Comparison of ENCODE assay signal across 8 cellular contexts in the genomic region with DNA sequence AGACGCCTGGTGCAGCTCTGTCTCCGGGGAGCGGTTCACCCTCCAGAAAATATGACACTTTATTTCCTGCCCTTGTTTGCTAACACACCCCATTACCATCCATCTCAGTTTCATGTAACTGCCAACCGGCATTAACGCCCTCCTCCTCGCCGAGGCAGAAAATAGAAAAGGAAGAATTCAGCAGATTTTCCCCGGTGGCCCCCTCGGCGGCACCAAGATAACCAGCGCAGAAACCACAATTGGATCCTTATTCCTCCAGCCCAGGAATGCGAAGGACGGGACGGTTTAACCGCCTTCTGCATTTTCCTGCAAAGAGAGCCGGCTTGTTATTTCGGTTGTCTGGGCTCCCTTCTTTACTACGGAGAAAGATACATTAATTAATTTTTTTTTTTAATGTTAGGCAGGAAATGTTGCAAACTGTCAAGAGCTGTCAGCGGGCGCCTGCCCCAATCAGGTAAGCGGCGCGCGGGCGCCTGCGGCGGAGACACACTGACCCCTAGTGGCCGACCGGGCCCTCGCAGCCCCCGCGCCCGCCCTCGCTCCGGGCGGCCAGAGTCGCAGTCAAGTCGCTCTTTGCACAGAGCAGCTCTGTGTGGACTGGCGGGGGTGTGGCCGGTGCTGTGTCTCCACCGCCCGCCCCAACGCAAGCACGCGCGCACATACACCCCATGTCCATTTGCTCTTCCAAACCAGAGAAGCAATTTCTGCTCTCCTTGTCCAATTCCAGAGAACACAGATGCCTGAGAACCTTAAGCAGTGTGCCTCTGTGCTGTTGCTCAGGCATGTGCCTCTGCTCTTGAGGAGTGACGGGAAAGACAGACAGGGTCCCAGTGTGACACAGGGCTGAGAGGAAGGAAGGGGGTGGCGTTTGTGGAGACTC. TPM values are rescaled to one million over a fixed set of nuclear protein-coding genes. Genes with fewer than 3 reads are reported as not detected.
DNase-seq lines count a peak whose midpoint lies in the region; ATAC-seq and TF ChIP-seq lines count a peak whose summit lies in the region.

No MANE protein-coding gene starts in this region.

- peak overlapping the region; percentile 90 for H3K27ac Mint-ChIP-seq in activated T-cell treated with anti-CD3 and anti-CD28 coated beads, Interleukin-2, amount 50 U/mL, for 24 hours
- H3K27ac Mint-ChIP-seq in natural killer cell, result peak overlapping the region in 1 of 2 donors; percentile 72
- no peak overlapping the region for H3K27ac Mint-ChIP-seq in stimulated activated naive B cell treated with anti-CD40 and anti-IgM and Interleukin-4, amounts not matched to agents 10 μg/mL and 1 μg/mL and 100 μg/mL, for 72 hours

- peaks cover 4 to 18% (median 8%) of the 10 kb centered on the region in 3 donors for H3K4me1 ChIP-seq in esophagus squamous epithelium

- no peak for TF ChIP-seq POLR2A in esophagus squamous epithelium (IDR thresholded peaks at IDR 0.05)

- peaks cover 0 to 44% (median 0%) of the 10 kb centered on the region in 4 donors for H3K27me3 ChIP-seq in esophagus squamous epithelium

- H3K36me3 Mint-ChIP-seq in activated T-cell treated with anti-CD3 and anti-CD28 coated beads, Interleukin-2, amount 50 U/mL, for 24 hours (ENCODE audit: low read depth), result no peaks in the 10 kb centered on the region
- H3K36me3 Mint-ChIP-seq in natural killer cell, result no peaks in the 10 kb centered on the region
- no peaks in the 10 kb centered on the region for H3K36me3 Mint-ChIP-seq in stimulated activated naive B cell treated with anti-CD40 and anti-IgM and Interleukin-4, amounts not matched to agents 10 μg/mL and 1 μg/mL and 100 μg/mL, for 72 hours

- no peaks in the 10 kb centered on the region for H3K9me3 ChIP-seq in esophagus squamous epithelium

- H3K9me3 Mint-ChIP-seq in activated T-cell treated with anti-CD3 and anti-CD28 coated beads, Interleukin-2, amount 50 U/mL, for 24 hours, result no peaks in the 10 kb centered on the region
- no peaks in the 10 kb centered on the region for H3K9me3 Mint-ChIP-seq in natural killer cell
- no peaks in the 10 kb centered on the region for H3K9me3 Mint-ChIP-seq in stimulated activated naive B cell treated with anti-CD40 and anti-IgM and Interleukin-4, amounts not matched to agents 10 μg/mL and 1 μg/mL and 100 μg/mL, for 72 hours

- H3K27ac ChIP-seq in esophagus squamous epithelium, result no peak overlapping the region

- WGBS in esophagus squamous epithelium, 2 donors, result 1 to 2% methylated on average over 21 to 34 of the region's 48 CpGs

- ATAC-seq in GM21529 (IDR thresholded peaks at IDR 0.05; ENCODE audit: unreplicated experiment) (peak; percentile 96), natural killer cell (peak; percentile 98 to 100 (median 99))
- ATAC-seq in stimulated activated naive B cell treated with anti-CD40 and anti-IgM and Interleukin-4, amounts not matched to agents 10 μg/mL and 1 μg/mL and 100 μg/mL, for 72 hours (replicated peaks), result peak; percentile 96 to 97

- H3K27me3 Mint-ChIP-seq in activated T-cell treated with anti-CD3 and anti-CD28 coated beads, Interleukin-2, amount 50 U/mL, for 24 hours, result peaks cover 5% of the 10 kb centered on the region
- H3K27me3 Mint-ChIP-seq in natural killer cell (ENCODE audit: low read depth in 2 of 2), result peaks cover 49 to 58% of the 10 kb centered on the region in 2 donors
- peaks cover 27 to 38% of the 10 kb centered on the region in 2 donors for H3K27me3 Mint-ChIP-seq in stimulated activated naive B cell treated with anti-CD40 and anti-IgM and Interleukin-4, amounts not matched to agents 10 μg/mL and 1 μg/mL and 100 μg/mL, for 72 hours

- intact Hi-C loops in esophagus squamous epithelium (cut with DNase I), result loop anchor here (5.0 kb wide), 1 partner anchor 188 kb away; a partner anchor contains a TSS
- intact Hi-C loops in natural killer cell (cut with micrococcal nuclease), result loop anchor here (1.0 to 2.0 kb wide), 3 partner anchors 63 to 1254 kb away; no protein-coding TSS in a partner anchor

- H3K4me3 Mint-ChIP-seq in activated T-cell treated with anti-CD3 and anti-CD28 coated beads, Interleukin-2, amount 50 U/mL, for 24 hours, result peak overlapping the region; percentile 80
- H3K4me3 Mint-ChIP-seq in natural killer cell, result peak overlapping the region; percentile 89
- H3K4me3 Mint-ChIP-seq in stimulated activated naive B cell treated with anti-CD40 and anti-IgM and Interleukin-4, amounts not matched to agents 10 μg/mL and 1 μg/mL and 100 μg/mL, for 72 hours, result peak overlapping the region; percentile 83 to 84

- TF ChIP-seq CTCF in esophagus squamous epithelium (IDR thresholded peaks at IDR 0.05) (peak; percentile 91 to 98 (median 96)), natural killer cell (IDR thresholded peaks at IDR 0.05) (peak; percentile 98)

- H3K4me3 ChIP-seq in esophagus squamous epithelium, result peak overlapping the region in 3 of 4 donors; percentile 28 to 55 (median 38)

- H3K4me1 Mint-ChIP-seq in activated T-cell treated with anti-CD3 and anti-CD28 coated beads, Interleukin-2, amount 50 U/mL, for 24 hours (ENCODE audit: low read depth), result peaks cover 39% of the 10 kb centered on the region
- peaks cover 18 to 19% of the 10 kb centered on the region in 2 donors for H3K4me1 Mint-ChIP-seq in natural killer cell
- H3K4me1 Mint-ChIP-seq in stimulated activated naive B cell treated with anti-CD40 and anti-IgM and Interleukin-4, amounts not matched to agents 10 μg/mL and 1 μg/mL and 100 μg/mL, for 72 hours, result peaks cover 12 to 31% of the 10 kb centered on the region in 2 donors

- DNase-seq in DMS153 treated with DMSO at 0.1 percent for 48 hours (lab: John Stamatoyannopoulos, UW; ENCODE audit: unreplicated experiment) (peak; percentile 32), HuH-7 (ENCODE audit: low spot score) (peak; percentile 73), OCI-M2 (lab: John Stamatoyannopoulos, UW; ENCODE audit: unreplicated experiment) (peak; percentile 21), esophagus squamous epithelium (lab: John Stamatoyannopoulos, UW) (no peak), natural killer cell (peak; percentile 84)
- DNase-seq in activated T-cell treated with anti-CD3 and anti-CD28 coated beads, Interleukin-2, amount 50 U/mL, for 24 hours, result peak; percentile 94
- peak; percentile 77 for DNase-seq in stimulated activated naive B cell treated with anti-CD40 and anti-IgM and Interleukin-4, amounts not matched to agents 10 μg/mL and 1 μg/mL and 100 μg/mL, for 72 hours

- H3K36me3 ChIP-seq in esophagus squamous epithelium, result no peaks in the 10 kb centered on the region

RNA-seq across cellular contexts. Expression of a gene that starts 53.6 kb away (rescaled TPM):
- total RNA-seq in esophagus squamous epithelium, result 1 to 10 TPM in 1 of 4 donors, under 1 TPM in 3; 0.27 to 1.7 (median 0.53) TPM
- total RNA-seq in natural killer cell, result 1 to 10 TPM; 3.4 to 4.8 (median 3.5) TPM

RNA-seq across cellular contexts. Expression of a gene that starts 53.8 kb away (rescaled TPM):
- total RNA-seq in esophagus squamous epithelium (10 to 100 TPM in 1 of 4 donors, 1 to 10 TPM in 3; 1.7 to 10.7 (median 7.9) TPM), natural killer cell (10 to 100 TPM; 19.3 to 31.0 (median 29.5) TPM)
